Comparison of ENCODE assay signal across 22 cellular contexts in the genomic region with DNA sequence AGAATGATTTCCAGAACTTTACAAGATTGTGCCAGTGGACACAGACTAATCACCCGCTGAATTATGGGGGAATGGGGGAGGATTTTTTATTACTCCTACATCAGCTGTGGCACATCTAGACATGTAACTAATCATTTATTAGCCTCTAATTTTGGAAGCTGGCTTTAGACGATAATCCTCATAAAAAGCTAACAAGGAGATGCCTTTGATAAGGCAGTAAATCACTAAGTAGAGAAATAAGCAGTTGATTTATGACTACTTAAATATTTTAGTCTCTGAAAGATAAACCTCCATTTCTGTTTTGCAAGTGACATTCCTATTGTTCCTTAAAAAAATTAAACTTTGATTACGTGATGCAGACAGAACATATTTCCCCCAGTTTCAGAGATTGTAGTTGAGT.
DNase-seq lines count a peak whose midpoint lies in the region; ATAC-seq, FAIRE-seq and TF ChIP-seq lines count a peak whose summit lies in the region.
"Had no signal": no experiment of that assay in that cellular context is flagged by ENCODE, and none has a peak within 500 bp of the region (broad histone marks: within the 10 kb centered on the region; RNA-seq: fewer than 3 reads in every experiment).

No MANE protein-coding gene starts in this region.

- POLR2A ChIA-PET in IMR-90 (lab: Charles Lee; ENCODE audit: unreplicated experiment), result no interaction called here

- H3K9me1 ChIP-seq in IMR-90 (ENCODE audit: insufficient read depth, low read length) (no peaks in the 10 kb centered on the region), keratinocyte (ENCODE audit: control insufficient read depth, extremely low read depth, insufficient read depth, low read length) (no peaks in the 10 kb centered on the region)

- no peak overlapping the region for H3K4me2 ChIP-seq in IMR-90 (ENCODE audit: low read depth, low read length)
- H3K4me2 ChIP-seq in keratinocyte (ENCODE audit: control insufficient read depth, extremely low read depth, insufficient read depth, low read depth, low read length), result no peak overlapping the region

- peak; percentile 85 for FAIRE-seq in D721Med (lab: Jason Lieb, UNC)
- peak; percentile 51 for FAIRE-seq in keratinocyte (lab: Jason Lieb, UNC)
- FAIRE-seq in HTR-8/SVneo (lab: Jason Lieb, UNC), result no peak
- no peak for FAIRE-seq in H54 (lab: Jason Lieb, UNC)

- H4K91ac ChIP-seq in IMR-90 (ENCODE audit: insufficient read depth, low read depth, low read length), result no peak overlapping the region

- no peak overlapping the region for H4K5ac ChIP-seq in IMR-90 (ENCODE audit: low read depth, low read length)

- no peak overlapping the region for H2AK9ac ChIP-seq in IMR-90 (replicated peaks; ENCODE audit: low read depth, low read length, poor library complexity)

- no peak for TF ChIP-seq CTCF in D721Med (IDR thresholded peaks at IDR 0.05; ENCODE audit: insufficient read depth, missing control alignments)
- TF ChIP-seq CTCF in IMR-90 (conservative IDR thresholded peaks at IDR 0.05; ENCODE audit: low read depth, low read length), result no peak
- TF ChIP-seq CTCF in RWPE2 (IDR thresholded peaks at IDR 0.05; ENCODE audit: poor library complexity, severe bottlenecking), result no peak
- no peak for TF ChIP-seq CTCF in keratinocyte (optimal IDR thresholded peaks at IDR 0.05 in 1 of 3, IDR thresholded peaks at IDR 0.05 in 1 of 3, conservative IDR thresholded peaks at IDR 0.05 in 1 of 3; ENCODE audit: extremely low read depth in 1 of 3, insufficient read depth in 2 of 3, low read length in 3 of 3)

- no peak overlapping the region; the same call in 1 of the 2 replicates for H3K4ac ChIP-seq in IMR-90 (ENCODE audit: low read depth, low read length)

- H3K23ac ChIP-seq in IMR-90 (ENCODE audit: low read depth, low read length), result no peak overlapping the region

- H3K27me3 ChIP-seq in IMR-90 (ENCODE audit: control insufficient read depth, insufficient read depth, low read length) (no peaks in the 10 kb centered on the region), RWPE2 (ENCODE audit: insufficient read depth, poor library complexity, severe bottlenecking) (no peaks in the 10 kb centered on the region), keratinocyte (ENCODE audit: control insufficient read depth, extremely low read depth, insufficient read depth, low read length) (no peaks in the 10 kb centered on the region)
- H3K27me3 ChIP-seq: SJSA1 had no signal

- ATAC-seq in IMR-90 (ENCODE audit: low read depth) (no peak), RWPE2 (ENCODE audit: low read depth) (no peak)
- ATAC-seq: CD8-positive, alpha-beta T cell; Panc1; Right ventricle myocardium inferior had no signal

- H3K9ac ChIP-seq in IMR-90 (ENCODE audit: low read depth, low read length) (no peak overlapping the region), keratinocyte (ENCODE audit: control insufficient read depth, extremely low read depth, insufficient read depth, low read length) (no peak overlapping the region)

- H3K18ac ChIP-seq in IMR-90 (ENCODE audit: low read depth, low read length), result no peak overlapping the region

- H3K4me1 ChIP-seq in IMR-90 (ENCODE audit: control insufficient read depth, insufficient read depth, low read length) (peaks cover 8% of the 10 kb centered on the region), RWPE2 (ENCODE audit: insufficient read depth, poor library complexity, severe bottlenecking) (peaks cover 40% of the 10 kb centered on the region), keratinocyte (ENCODE audit: control insufficient read depth, extremely low read depth, insufficient read depth, low read length) (peaks cover 31% of the 10 kb centered on the region)

- CTCF ChIA-PET in IMR-90 (lab: Yijun Ruan, JAX), result no interaction called here

- dilution Hi-C loops in IMR-90 (cut with HindIII; ENCODE audit: low sequenced_read_pairs, unreplicated experiment), result no loop called here
- dilution Hi-C loops in keratinocyte (cut with MboI; ENCODE audit: extremely low pct_ligation_motif_present, low sequenced_read_pairs), result no loop called here

- H3K27ac ChIP-seq in IMR-90 (ENCODE audit: insufficient read depth, low read length) (no peak overlapping the region), RWPE2 (ENCODE audit: poor library complexity, severe bottlenecking) (peak overlapping the region; percentile 96), keratinocyte (ENCODE audit: control insufficient read depth, insufficient read depth, low read length) (no peak overlapping the region)
- H3K27ac ChIP-seq: SJSA1 had no signal

- in situ Hi-C loops in IMR-90 (cut with MboI; ENCODE audit: low sequenced_read_pairs), result no loop called here

- H3K4me3 ChIP-seq in IMR-90 (ENCODE audit: insufficient read depth, low read depth, low read length) (no peak overlapping the region), RWPE2 (ENCODE audit: severe bottlenecking) (no peak overlapping the region), keratinocyte (ENCODE audit: control insufficient read depth in 2 of 3, extremely low read depth in 1 of 3, insufficient read depth in 2 of 3, low read depth in 1 of 3, low read length in 3 of 3) (no peak overlapping the region)
- H3K4me3 ChIP-seq: SJSA1 had no signal

- H3K79me1 ChIP-seq in IMR-90 (ENCODE audit: low read depth in 1 of 2, low read length in 2 of 2), result no peaks in the 10 kb centered on the region

- 0 out of 3 replicates have a peak overlapping the region, but pooled peaks have one; percentile 5 for H2BK15ac ChIP-seq in IMR-90 (ENCODE audit: low read depth, low read length)

- TF ChIP-seq POLR2A in IMR-90 (IDR thresholded peaks at IDR 0.05; ENCODE audit: low read depth, low read length), result no peak
- TF ChIP-seq POLR2A in H54 (IDR thresholded peaks at IDR 0.05; ENCODE audit: low read depth, low read length), result no peak

- H2AFZ ChIP-seq in IMR-90 (replicated peaks; ENCODE audit: low read length, poor library complexity) (no peak overlapping the region), keratinocyte (ENCODE audit: control insufficient read depth, low read length) (peak overlapping the region; percentile 34)

- H4K20me1 ChIP-seq in IMR-90 (ENCODE audit: insufficient read depth, low read length), result no peaks in the 10 kb centered on the region
- no peaks in the 10 kb centered on the region for H4K20me1 ChIP-seq in keratinocyte (ENCODE audit: control insufficient read depth, extremely low read depth, insufficient read depth, low read length)

- no peak overlapping the region for H2BK5ac ChIP-seq in IMR-90 (ENCODE audit: low read depth, low read length, poor library complexity, severe bottlenecking)

- no peaks in the 10 kb centered on the region for H3K9me3 ChIP-seq in IMR-90 (ENCODE audit: control insufficient read depth, insufficient read depth, low read length)
- no peaks in the 10 kb centered on the region for H3K9me3 ChIP-seq in RWPE2 (ENCODE audit: severe bottlenecking)
- H3K9me3 ChIP-seq in keratinocyte (ENCODE audit: control insufficient read depth, low read depth, low read length), result no peaks in the 10 kb centered on the region
- H3K9me3 ChIP-seq: SJSA1 had no signal

- H3K14ac ChIP-seq in IMR-90 (replicated peaks; ENCODE audit: low read depth, low read length), result no peak overlapping the region

- no peak overlapping the region for H4K8ac ChIP-seq in IMR-90 (ENCODE audit: low read depth in 2 of 2, low read length in 2 of 2)

- TF ChIP-seq RAD21 in IMR-90 (IDR thresholded peaks at IDR 0.05; ENCODE audit: low read length), result no peak

- intact Hi-C loops in IMR-90 (cut with micrococcal nuclease), result no loop called here

- H2BK20ac ChIP-seq in IMR-90 (ENCODE audit: low read depth, low read length), result no peak overlapping the region; the same call in 1 of the 2 replicates

- no CpG with 5 or more reads among the region's 3 CpGs for WGBS in IMR-90 (ENCODE audit: extremely low coverage in 2 of 2, insufficient read length in 1 of 2), 2 experiments

- BruUV-seq in IMR-90 (replicated peaks; lab: Mats Ljungman, UMichigan), result no TSS peak

- H3K56ac ChIP-seq in IMR-90 (ENCODE audit: extremely low read depth, insufficient read depth, low read length), result no peak overlapping the region

- no peaks in the 10 kb centered on the region for H3K79me2 ChIP-seq in keratinocyte (ENCODE audit: control insufficient read depth, insufficient read depth, low read length)

- H2BK120ac ChIP-seq in IMR-90 (ENCODE audit: low read depth, low read length), result no peak overlapping the region

- no peak overlapping the region for H2AK5ac ChIP-seq in IMR-90 (ENCODE audit: low read depth, low read length)

- DNase-seq in D721Med (ENCODE audit: insufficient read length, low spot score) (no peak), IMR-90 (no peak), RWPE2 (ENCODE audit: low spot score) (no peak), keratinocyte (ENCODE audit: low read depth, low spot score) (no peak), HTR-8/SVneo (ENCODE audit: insufficient read length, low spot score) (no peak), DMS 273 treated with DMSO at 0.1 percent for 48 hours (lab: John Stamatoyannopoulos, UW) (no peak), HCEC 1CT (no peak), H54 (ENCODE audit: insufficient read length, low spot score) (no peak)
- DNase-seq: 8988T; AML-193; C1 segment of cervical spinal cord; CD8-positive, alpha-beta T cell; DMS53; EL; GF-D8; MV-4-11; NCI-H187; NCI-H446 treated with DMSO at 0.1 percent for 48 hours; NK-92 treated with Interleukin-12 subunit alpha and Interleukin-12 subunit beta, amount 100 ng/mL, for 24 hours had no signal

- H3K36me3 ChIP-seq in IMR-90 (ENCODE audit: control insufficient read depth, insufficient read depth, low read length) (no peaks in the 10 kb centered on the region), RWPE2 (ENCODE audit: low read depth) (no peaks in the 10 kb centered on the region), keratinocyte (ENCODE audit: control insufficient read depth in 2 of 2, extremely low read depth in 1 of 2, insufficient read depth in 2 of 2, low read length in 2 of 2) (no peaks in the 10 kb centered on the region)
- H3K36me3 ChIP-seq: SJSA1 had no signal

TF ChIP-seq in IMR-90, 13 proteins besides CTCF, POLR2A, EP300 and RAD21 (continues in another document):
- TF ChIP-seq MXI1 (IDR thresholded peaks at IDR 0.05; ENCODE audit: borderline replicate concordance, low read depth, low read length), result no peak
- no peak for TF ChIP-seq FOS (IDR thresholded peaks at IDR 0.05; ENCODE audit: low read depth, low read length)
- TF ChIP-seq CEBPB (IDR thresholded peaks at IDR 0.05; ENCODE audit: low read depth, low read length), result no peak
- no peak for TF ChIP-seq RFX5 (IDR thresholded peaks at IDR 0.05; ENCODE audit: low read depth, low read length)
- no peak for TF ChIP-seq SMC3 (IDR thresholded peaks at IDR 0.05; ENCODE audit: low read depth, low read length)
- no peak for TF ChIP-seq CHD1 (IDR thresholded peaks at IDR 0.05; ENCODE audit: low read depth, low read length)
- TF ChIP-seq NFE2L2 (IDR thresholded peaks at IDR 0.05; ENCODE audit: low read depth, low read length), result no peak
- TF ChIP-seq BHLHE40 (IDR thresholded peaks at IDR 0.05; ENCODE audit: low read depth, low read length), result no peak
- no peak for TF ChIP-seq MAFK (IDR thresholded peaks at IDR 0.05; ENCODE audit: low read depth, low read length)
